In genomic region chr18:1585881-1586488, GRCh38 we compare ENCODE assay signal across 8 cellular contexts.
DNase-seq lines count a peak whose midpoint lies in the region; ATAC-seq and TF ChIP-seq lines count a peak whose summit lies in the region.

No MANE protein-coding gene starts in this region.

- DNase-seq in natural killer cell, result no peak
- no peak for DNase-seq in natural killer cell treated with Interleukin-12 subunit alpha and Interleukin-12 subunit beta and Interleukin-15 and Interleukin-18, amount 100 ng/mL, for 72 hours (ENCODE audit: low spot score)
- DNase-seq in NCI-H82 (lab: John Stamatoyannopoulos, UW), result peak; percentile 84
- no peak for DNase-seq in colonic mucosa
- peak; percentile 29 for DNase-seq in myocyte (ENCODE audit: low read depth)
- no peak for DNase-seq in 8988T
- no peak for DNase-seq in activated CD8-positive, alpha-beta memory T cell treated with anti-CD3 and anti-CD28 coated beads for 24 hours

- no peaks in the 10 kb centered on the region for H3K27me3 Mint-ChIP-seq in natural killer cell (ENCODE audit: low read depth in 2 of 2)
- H3K27me3 Mint-ChIP-seq in natural killer cell treated with Interleukin-12 subunit alpha and Interleukin-12 subunit beta and Interleukin-15 and Interleukin-18, amount 100 ng/mL, for 72 hours, result peaks cover 0 to 2% of the 10 kb centered on the region in 2 donors

- no peaks in the 10 kb centered on the region for H3K27me3 ChIP-seq in colonic mucosa

- H3K4me3 Mint-ChIP-seq in natural killer cell, result no peak overlapping the region
- H3K4me3 Mint-ChIP-seq in natural killer cell treated with Interleukin-12 subunit alpha and Interleukin-12 subunit beta and Interleukin-15 and Interleukin-18, amount 100 ng/mL, for 72 hours, result no peak overlapping the region

- no peak overlapping the region for H3K9ac ChIP-seq in colonic mucosa (ENCODE audit: low read depth in 2 of 2, low read length in 2 of 2)

- H3K27ac ChIP-seq in colonic mucosa, result no peak overlapping the region

- H3K4me1 ChIP-seq in colonic mucosa, result no peaks in the 10 kb centered on the region

- no peaks in the 10 kb centered on the region for H3K36me3 ChIP-seq in colonic mucosa

- TF ChIP-seq CTCF in natural killer cell (IDR thresholded peaks at IDR 0.05) (peak; percentile 26), colonic mucosa (IDR thresholded peaks at IDR 0.05) (peak; percentile 42)

- intact Hi-C loops in natural killer cell (cut with micrococcal nuclease) (loop anchor here (2.0 kb wide), 1 partner anchor 961 kb away; no protein-coding TSS in a partner anchor), colonic mucosa (cut with DNase I) (loop anchor here (10.0 kb wide), 2 partner anchors 639 to 959 kb away; no protein-coding TSS in a partner anchor)

- H3K9me3 Mint-ChIP-seq in natural killer cell, result no peaks in the 10 kb centered on the region
- H3K9me3 Mint-ChIP-seq in natural killer cell treated with Interleukin-12 subunit alpha and Interleukin-12 subunit beta and Interleukin-15 and Interleukin-18, amount 100 ng/mL, for 72 hours, result no peaks in the 10 kb centered on the region

- H3K27ac Mint-ChIP-seq in natural killer cell, result no peak overlapping the region
- no peak overlapping the region for H3K27ac Mint-ChIP-seq in natural killer cell treated with Interleukin-12 subunit alpha and Interleukin-12 subunit beta and Interleukin-15 and Interleukin-18, amount 100 ng/mL, for 72 hours

- no peak overlapping the region for H3K4me3 ChIP-seq in colonic mucosa

- no peaks in the 10 kb centered on the region for H3K4me1 Mint-ChIP-seq in natural killer cell
- H3K4me1 Mint-ChIP-seq in natural killer cell treated with Interleukin-12 subunit alpha and Interleukin-12 subunit beta and Interleukin-15 and Interleukin-18, amount 100 ng/mL, for 72 hours (ENCODE audit: low read depth in 2 of 2), result no peaks in the 10 kb centered on the region

- no peaks in the 10 kb centered on the region for H3K9me3 ChIP-seq in colonic mucosa

- ATAC-seq in natural killer cell (peak in 1 of 3 donors; percentile 43), HG03378 (IDR thresholded peaks at IDR 0.05; ENCODE audit: unreplicated experiment) (peak; percentile 71)
- ATAC-seq in natural killer cell treated with Interleukin-12 subunit alpha and Interleukin-12 subunit beta and Interleukin-15 and Interleukin-18, amount 100 ng/mL, for 72 hours, result no peak

- H3K36me3 Mint-ChIP-seq in natural killer cell, result no peaks in the 10 kb centered on the region
- H3K36me3 Mint-ChIP-seq in natural killer cell treated with Interleukin-12 subunit alpha and Interleukin-12 subunit beta and Interleukin-15 and Interleukin-18, amount 100 ng/mL, for 72 hours, result no peaks in the 10 kb centered on the region

Comparison
In these comparisons a context has a peak if more than half of its experiments do, and no peak if none do; other contexts are left out.
1. DNase-seq: peak in NCI-H82 (single experiment) and myocyte (single experiment); none in natural killer cell (single experiment), natural killer cell treated with Interleukin-12 subunit alpha and Interleukin-12 subunit beta and Interleukin-15 and Interleukin-18, amount 100 ng/mL, for 72 hours (single experiment), colonic mucosa (single experiment), 8988T (single experiment) and activated CD8-positive, alpha-beta memory T cell treated with anti-CD3 and anti-CD28 coated beads for 24 hours (single experiment).